In the genomic region with DNA sequence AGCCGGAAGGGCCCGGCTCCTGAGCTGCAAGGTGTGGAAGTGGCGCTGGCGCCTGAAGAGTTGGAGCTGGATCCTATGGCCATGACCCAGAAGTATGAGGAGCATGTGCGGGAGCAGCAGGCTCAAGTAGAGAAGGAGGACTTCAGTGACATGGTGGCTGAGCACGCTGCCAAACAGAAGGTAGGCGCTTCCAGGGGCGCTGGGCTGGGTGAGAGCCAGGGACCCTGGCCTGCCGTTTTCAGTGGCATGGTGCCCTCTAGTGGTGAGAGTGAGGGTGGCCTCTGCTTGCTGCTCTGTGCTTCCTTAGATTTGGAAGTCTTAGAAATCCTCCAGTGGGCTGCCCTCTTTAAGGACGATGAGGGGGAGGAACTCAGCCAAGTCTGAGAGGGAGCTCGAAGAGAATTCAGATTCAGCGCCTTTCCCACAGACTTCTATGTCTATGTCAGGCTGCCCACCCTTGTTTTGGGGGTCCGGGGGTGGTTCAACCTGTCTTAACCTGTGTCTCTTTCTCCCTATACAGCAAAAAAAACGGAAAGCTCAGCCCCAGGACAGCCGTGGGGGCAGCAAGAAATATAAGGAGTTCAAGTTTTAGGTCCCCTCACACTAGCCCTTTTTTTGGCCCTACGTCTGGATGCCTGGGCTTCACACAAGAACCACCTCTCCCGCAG, we compare ENCODE assay signal across 8 cellular contexts. TPM values are rescaled to one million over a fixed set of nuclear protein-coding genes. Genes with fewer than 3 reads are reported as not detected.
A peak's percentile ranks its signal among the peaks of the same experiment; 100 is the strongest.
DNase-seq lines count a peak whose midpoint lies in the region; ATAC-seq and TF ChIP-seq lines count a peak whose summit lies in the region.

No MANE protein-coding gene starts in this region.

- H3K27ac Mint-ChIP-seq in stimulated activated memory B cell treated with anti-CD40 and anti-IgM and Interleukin-4, amounts not matched to agents 10 μg/mL and 1 μg/mL and 100 μg/mL, for 72 hours, result peak overlapping the region; percentile 86

- H4K20me1 ChIP-seq in HCT116 (ENCODE audit: insufficient read depth), result no peaks in the 10 kb centered on the region

- no peaks in the 10 kb centered on the region for H3K9me3 Mint-ChIP-seq in stimulated activated memory B cell treated with anti-CD40 and anti-IgM and Interleukin-4, amounts not matched to agents 10 μg/mL and 1 μg/mL and 100 μg/mL, for 72 hours

- H3K9me2 ChIP-seq in HCT116 (ENCODE audit: insufficient read depth), result no peaks in the 10 kb centered on the region

- H3K4me1 ChIP-seq in BE2C, result peaks cover 11% of the 10 kb centered on the region
- H3K4me1 ChIP-seq in HCT116 (ENCODE audit: control insufficient read depth in 1 of 2, insufficient read depth in 2 of 2, low read length in 2 of 2), result peaks cover 10 to 21% of the 10 kb centered on the region in 2 experiments
- H3K4me1 ChIP-seq in NT2/D1 (ENCODE audit: insufficient read depth, insufficient read length), result peaks cover 5% of the 10 kb centered on the region
- H3K4me1 ChIP-seq in muscle layer of duodenum (ENCODE audit: control insufficient read depth in 1 of 2, insufficient read depth in 2 of 2, low read length in 2 of 2), result peaks cover 12 to 26% of the 10 kb centered on the region in 2 donors

- ATAC-seq in HCT116, result peak; percentile 62
- ATAC-seq in stimulated activated memory B cell treated with anti-CD40 and anti-IgM and Interleukin-4, amounts not matched to agents 10 μg/mL and 1 μg/mL and 100 μg/mL, for 72 hours, result peak; percentile 17
- ATAC-seq in GM21737 (IDR thresholded peaks at IDR 0.05; ENCODE audit: unreplicated experiment), result no peak

- peaks cover 55% of the 10 kb centered on the region for H3K36me3 ChIP-seq in BE2C
- H3K36me3 ChIP-seq in HCT116 (ENCODE audit: control insufficient read depth in 1 of 2, insufficient read depth in 2 of 2, low read length in 2 of 2), result peaks cover 35 to 46% of the 10 kb centered on the region in 2 experiments
- H3K36me3 ChIP-seq in NT2/D1 (ENCODE audit: insufficient read depth, insufficient read length, low read length), result peaks cover 68% of the 10 kb centered on the region
- H3K36me3 ChIP-seq in muscle layer of duodenum (ENCODE audit: control insufficient read depth in 1 of 2, insufficient read depth in 2 of 2, low read length in 2 of 2), result peaks cover 35 to 51% of the 10 kb centered on the region in 2 donors

- H3K4me2 ChIP-seq in HCT116 (ENCODE audit: low read length), result no peak overlapping the region

- CTCF ChIA-PET in HCT116 (lab: Charles Lee), result interaction anchor here (0.9 to 2.0 kb wide), 8 partner anchors 10 to 192 kb away, joined by 3 to 11 read pairs (median 5); no protein-coding TSS in a partner anchor

- TF ChIP-seq POLR2A in HCT116 (IDR thresholded peaks at IDR 0.05; ENCODE audit: borderline replicate concordance, extremely low read depth, insufficient read depth, insufficient read length), result no peak

- intact Hi-C loops in HCT116 (cut with micrococcal nuclease), result loop anchor here (2.0 kb wide), 1 partner anchor 67 kb away; no protein-coding TSS in a partner anchor

- TF ChIP-seq CTCF in BE2C (IDR thresholded peaks at IDR 0.05; ENCODE audit: low read depth, low read length) (peak; percentile 94), HCT116 (IDR thresholded peaks at IDR 0.05 in 2 of 3, conservative IDR thresholded peaks at IDR 0.05 in 1 of 3; ENCODE audit: borderline replicate concordance in 1 of 3, insufficient read depth in 1 of 3, low read depth in 2 of 3, low read length in 2 of 3) (peak; percentile 70 to 96 (median 95); a peak in 5 of 6 replicates), epithelial cell of esophagus (IDR thresholded peaks at IDR 0.05; ENCODE audit: insufficient read depth, low read depth, low read length, missing control alignments) (peak; percentile 93)

- no peak overlapping the region for H3K4me3 ChIP-seq in BE2C (ENCODE audit: low read depth, low read length)
- no peak overlapping the region for H3K4me3 ChIP-seq in HCT116 (replicated peaks in 1 of 2; ENCODE audit: low read depth in 1 of 2, low read length in 2 of 2)
- H3K4me3 ChIP-seq in NT2/D1 (ENCODE audit: insufficient read length, low read depth), result no peak overlapping the region
- no peak overlapping the region for H3K4me3 ChIP-seq in epithelial cell of esophagus (ENCODE audit: low read length)
- no peak overlapping the region for H3K4me3 ChIP-seq in muscle layer of duodenum (ENCODE audit: low read depth in 1 of 2, low read length in 2 of 2)

- no peak overlapping the region for H2AFZ ChIP-seq in HCT116 (ENCODE audit: low read depth, low read length, poor library complexity, severe bottlenecking)

- RAD21 ChIA-PET in HCT116 (lab: Charles Lee; ENCODE audit: low non-redundant PET in 1 of 2, low total read pairs in 2 of 2, uncharacterized antibody in 2 of 2, unreplicated experiment in 2 of 2), result interaction anchor here in 1 of 2 experiments (1.1 kb wide), 1 partner anchor 324 kb away, joined by 4 read pairs; no protein-coding TSS in a partner anchor

- H3K36me3 Mint-ChIP-seq in stimulated activated memory B cell treated with anti-CD40 and anti-IgM and Interleukin-4, amounts not matched to agents 10 μg/mL and 1 μg/mL and 100 μg/mL, for 72 hours, result peaks cover 67% of the 10 kb centered on the region

- POLR2A ChIA-PET in HCT116 (lab: Charles Lee), result interaction anchor here (0.6 to 1.1 kb wide), 2 partner anchors 54 to 59 kb away, joined by 3 to 4 read pairs; no protein-coding TSS in a partner anchor

- H3K9me3 ChIP-seq in BE2C (no peaks in the 10 kb centered on the region), HCT116 (ENCODE audit: control insufficient read depth in 1 of 2, insufficient read depth in 1 of 2, low read depth in 1 of 2, low read length in 2 of 2) (no peaks in the 10 kb centered on the region), NT2/D1 (ENCODE audit: insufficient read depth, low read length) (no peaks in the 10 kb centered on the region), muscle layer of duodenum (ENCODE audit: control insufficient read depth in 1 of 2, low read length in 2 of 2) (no peaks in the 10 kb centered on the region)

- TSS peak; percentile 9 for BruUV-seq in HCT116 (replicated peaks; lab: Mats Ljungman, UMichigan)

- DNase-seq in BE2C (peak; percentile 88), HCT116 (ENCODE audit: low read depth, low spot score) (peak; percentile 42), NT2/D1 (ENCODE audit: low read depth, low spot score) (peak; percentile 54), activated T-cell treated with anti-CD3 and anti-CD28 coated beads for 24 hours (ENCODE audit: low read depth) (peak; percentile 71), epithelial cell of esophagus (ENCODE audit: low read depth) (peak; percentile 77)

- H3K27ac ChIP-seq in HCT116 (ENCODE audit: low read depth, low read length) (peak overlapping the region; percentile 89; the same call in 1 of the 2 replicates), muscle layer of duodenum (ENCODE audit: low read length) (peak overlapping the region; percentile 91)

- H3K27me3 ChIP-seq in BE2C (no peaks in the 10 kb centered on the region), HCT116 (ENCODE audit: insufficient read depth, low read length) (no peaks in the 10 kb centered on the region), NT2/D1 (ENCODE audit: insufficient read depth, insufficient read length) (no peaks in the 10 kb centered on the region), muscle layer of duodenum (ENCODE audit: low read depth, low read length) (no peaks in the 10 kb centered on the region)

- H3K27me3 Mint-ChIP-seq in stimulated activated memory B cell treated with anti-CD40 and anti-IgM and Interleukin-4, amounts not matched to agents 10 μg/mL and 1 μg/mL and 100 μg/mL, for 72 hours, result no peaks in the 10 kb centered on the region

- H3K79me2 ChIP-seq in HCT116 (ENCODE audit: insufficient read depth, low read length), result peaks cover 54% of the 10 kb centered on the region

- peaks cover 74% of the 10 kb centered on the region for H3K4me1 Mint-ChIP-seq in stimulated activated memory B cell treated with anti-CD40 and anti-IgM and Interleukin-4, amounts not matched to agents 10 μg/mL and 1 μg/mL and 100 μg/mL, for 72 hours

- H3K4me3 Mint-ChIP-seq in stimulated activated memory B cell treated with anti-CD40 and anti-IgM and Interleukin-4, amounts not matched to agents 10 μg/mL and 1 μg/mL and 100 μg/mL, for 72 hours, result peak overlapping the region; percentile 83

- TF ChIP-seq RAD21 in HCT116 (IDR thresholded peaks at IDR 0.05; ENCODE audit: low read depth), result peak; percentile 75

- H3K9ac ChIP-seq in HCT116 (ENCODE audit: low read length), result no peak overlapping the region
- H3K9ac ChIP-seq in NT2/D1 (ENCODE audit: insufficient read length, low read depth), result no peak overlapping the region

TF ChIP-seq in HCT116, 20 proteins besides CTCF, POLR2A, EP300 and RAD21:
- TF ChIP-seq YY1 (IDR thresholded peaks at IDR 0.05; ENCODE audit: extremely low read depth, insufficient replicate concordance, low read depth, low read length) (peak; percentile 8), EZH2phosphoT487 (IDR thresholded peaks at IDR 0.05; ENCODE audit: borderline replicate concordance) (no peak), SP1 (IDR thresholded peaks at IDR 0.05; ENCODE audit: low read depth) (no peak)
- TF ChIP-seq, protein P1, sequence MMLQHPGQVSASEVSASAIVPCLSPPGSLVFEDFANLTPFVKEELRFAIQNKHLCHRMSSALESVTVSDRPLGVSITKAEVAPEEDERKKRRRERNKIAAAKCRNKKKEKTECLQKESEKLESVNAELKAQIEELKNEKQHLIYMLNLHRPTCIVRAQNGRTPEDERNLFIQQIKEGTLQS (IDR thresholded peaks at IDR 0.05), result no peak

RNA-seq across cellular contexts. Expression of a gene that starts 1.8 kb away (rescaled TPM):
- 14.9 TPM for polyA plus RNA-seq in BE2C (2012; ENCODE audit: insufficient read depth, insufficient read length, low read depth)
- 41.1 TPM for total RNA-seq in HCT116 (2021; ENCODE audit: unreplicated experiment)
- polyA plus RNA-seq in HCT116 (2012), result 32.0 and 38.0 TPM in 2 replicates

RNA-seq across cellular contexts. Expression of a gene that starts 16.1 kb away (rescaled TPM):
- polyA plus RNA-seq in BE2C (2012; ENCODE audit: insufficient read depth, insufficient read length, low read depth), result 410 TPM
- 300 TPM for total RNA-seq in HCT116 (2021; ENCODE audit: unreplicated experiment)
- polyA plus RNA-seq in HCT116 (2012), result 193 and 224 TPM in 2 replicates

RNA-seq across cellular contexts. Expression of a gene that starts 19.3 kb away (rescaled TPM):
- polyA plus RNA-seq in BE2C (2012; ENCODE audit: insufficient read depth, insufficient read length, low read depth), result 6.3 TPM
- total RNA-seq in HCT116 (2021; ENCODE audit: unreplicated experiment), result not detected
- polyA plus RNA-seq in HCT116 (2012), result 0.07 TPM in 1 of 2 replicates, not detected in the other

RNA-seq across cellular contexts. Expression of a gene that starts 42.0 kb away (rescaled TPM):
- polyA plus RNA-seq in BE2C (2012; ENCODE audit: insufficient read depth, insufficient read length, low read depth), result not detected
- total RNA-seq in HCT116 (2021; ENCODE audit: unreplicated experiment), result 2.4 TPM
- polyA plus RNA-seq in HCT116 (2012), result 3.8 and 4.5 TPM in 2 replicates

RNA-seq across cellular contexts. Expression of a gene that starts 56.5 kb away (rescaled TPM):
- polyA plus RNA-seq in BE2C (2012; ENCODE audit: insufficient read depth, insufficient read length, low read depth), result not detected
- total RNA-seq in HCT116 (2021; ENCODE audit: unreplicated experiment), result 68.1 TPM
- 218 and 244 TPM in 2 replicates for polyA plus RNA-seq in HCT116 (2012)
